ENCODE assay signal across 27 cellular contexts in the genomic region with DNA sequence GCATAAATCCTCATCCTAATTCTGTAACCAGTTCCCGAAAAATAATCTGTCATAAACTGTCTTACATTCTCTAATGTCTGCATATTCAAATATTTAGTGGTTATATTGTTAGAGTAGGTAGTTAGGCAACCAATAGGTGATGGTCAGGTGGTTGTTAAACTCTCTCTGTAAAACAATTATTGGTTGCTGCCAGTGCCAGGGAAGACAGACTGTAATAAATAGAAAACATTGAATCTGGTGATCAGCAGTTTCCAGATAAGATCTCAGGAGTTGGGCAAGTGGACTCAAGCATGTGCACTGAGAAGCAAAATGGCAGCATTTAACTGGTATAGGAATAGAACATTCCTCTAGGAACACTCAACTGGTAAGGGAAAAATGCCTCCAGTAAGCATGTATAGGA.
"Had no signal": no experiment of that assay in that cellular context is flagged by ENCODE, and none has a peak within 500 bp of the region (broad histone marks: within the 10 kb centered on the region; RNA-seq: fewer than 3 reads in every experiment).

No MANE protein-coding gene starts in this region.

- DNase-seq: activated CD4-positive, alpha-beta memory T cell treated with anti-CD3 and anti-CD28 coated beads for 36 hours; activated CD4-positive, alpha-beta T cell treated with anti-CD3 and anti-CD28 coated beads for 4 hours; activated CD4-positive, alpha-beta T cell treated with anti-CD3 and anti-CD28 coated beads, Interleukin-2, amount 10 ng/mL, durations not matched to agents 24 days and 14 days; activated CD4-positive, alpha-beta T cell treated with anti-CD3 and anti-CD28 coated beads, Interleukin-2, amount 50 U/mL, for 1 hour; activated CD4-positive, alpha-beta T cell treated with anti-CD3 and anti-CD28 coated beads, Interleukin-2, amount 50 U/mL, for 4 hours; activated CD4-positive, CD25-positive, alpha-beta regulatory T cell treated with anti-CD3 and anti-CD28 coated beads, Interleukin-2, amount 50 U/mL, for 72 hours; activated CD8-positive, alpha-beta memory T cell treated with anti-CD3 and anti-CD28 coated beads, Interleukin-2, amount 50 U/mL, for 4 hours; activated CD8-positive, alpha-beta T cell treated with anti-CD3 and anti-CD28 coated beads for 36 hours; activated effector memory CD4-positive, alpha-beta T cell treated with anti-CD3 and anti-CD28 coated beads, Interleukin-2, amount 50 U/mL, for 16 hours; activated gamma-delta T cell treated with Interleukin-2 at 50 U/mL for 16 hours; activated naive CD4-positive, alpha-beta T cell; activated naive CD4-positive, alpha-beta T cell treated with anti-CD3 and anti-CD28 coated beads for 36 hours; activated naive CD4-positive, alpha-beta T cell treated with anti-CD3 and anti-CD28 coated beads, Interleukin-2, amount 50 U/mL, for 16 hours; activated naive CD8-positive, alpha-beta T cell treated with anti-CD3 and anti-CD28 coated beads for 36 hours; activated T-cell treated with anti-CD3 and anti-CD28 coated beads for 4 hours; activated T-cell treated with anti-CD3 and anti-CD28 coated beads, Interleukin-2, amount 50 U/mL, for 1 hour; activated T-cell treated with anti-CD3 and anti-CD28 coated beads, Interleukin-2, amount 50 U/mL, for 4 hours; activated T-cell treated with anti-CD3 and anti-CD28 coated beads, Interleukin-2, amount 50 U/mL, for 72 hours; adrenal gland; amniotic stem cell; aorta; body of pancreas; brain microvascular endothelial cell; central memory CD4-positive, alpha-beta T cell; T-helper 2 cell; T-helper 9 cell; WERI-Rb-1 had no signal
